ENCODE assay signal across 24 cellular contexts in genomic region chr14:94439453-94440057, GRCh38. TPM values are rescaled to one million over a fixed set of nuclear protein-coding genes. Genes with fewer than 3 reads are reported as not detected.
"Had no signal": no experiment of that assay in that cellular context is flagged by ENCODE, and none has a peak within 500 bp of the region (broad histone marks: within the 10 kb centered on the region; RNA-seq: fewer than 3 reads in every experiment).

No MANE protein-coding gene starts in this region.

- FAIRE-seq: endometrium, small intestine had no signal

- H3K4me1 Mint-ChIP-seq: activated naive CD4-positive, alpha-beta T cell treated with anti-CD3 and anti-CD28 coated beads, Interleukin-2, amount 50 U/mL, for 24 hours; memory B cell; natural killer cell had no signal

- H3K4me3 ChIP-seq: adrenal gland, cardiac muscle cell, transverse colon had no signal

- H3K36me3 Mint-ChIP-seq: memory B cell, natural killer cell had no signal

- H3K4me1 ChIP-seq: adrenal gland, transverse colon had no signal

- DNase-seq: activated CD4-positive, alpha-beta T cell treated with anti-CD3 and anti-CD28 coated beads, Interleukin-2, amount 50 U/mL, for 48 hours; activated CD4-positive, CD25-positive, alpha-beta regulatory T cell treated with anti-CD3 and anti-CD28 coated beads, Interleukin-2, amount 50 U/mL, for 72 hours; activated T-cell treated with anti-CD3 and anti-CD28 coated beads, Interleukin-2, amount 50 U/mL, for 1 hour; adrenal gland; hippocampal formation; left ventricle myocardium superior; natural killer cell; nucleus accumbens; right cardiac atrium; small intestine; stimulated activated CD4-positive, alpha-beta T cell treated with anti-CD3 and anti-CD28 coated beads, Interleukin-4, amount 100 ng/mL, for 4 hours; stimulated activated CD8-positive, alpha-beta memory T cell treated with anti-CD3 and anti-CD28 coated beads, Interleukin-4, amount 100 ng/mL, for 48 hours; stimulated activated naive CD8-positive, alpha-beta T cell treated with anti-CD3 and anti-CD28 coated beads, Interleukin-15, Interleukin-2, amounts not matched to agents 100 U/mL and 50 U/mL, for 24 hours; transverse colon had no signal

- H3K9me3 Mint-ChIP-seq: natural killer cell; T-helper 2 cell treated with Interferon-gamma antibody and Interleukin-4, amounts not matched to agents 5 μg/mL and 100 μg/mL, for 36 hours had no signal

- H3K27ac ChIP-seq: adrenal gland, cardiac muscle cell, transverse colon had no signal

- H3K4me3 Mint-ChIP-seq: activated naive CD4-positive, alpha-beta T cell treated with anti-CD3 and anti-CD28 coated beads, Interleukin-2, amount 50 U/mL, for 24 hours; memory B cell; natural killer cell; T-helper 2 cell treated with Interferon-gamma antibody and Interleukin-4, amounts not matched to agents 5 μg/mL and 100 μg/mL, for 36 hours had no signal

- ATAC-seq: left ventricle myocardium superior; natural killer cell; right cardiac atrium; stimulated activated naive CD8-positive, alpha-beta T cell treated with anti-CD3 and anti-CD28 coated beads, Interleukin-15, Interleukin-2, amounts not matched to agents 100 U/mL and 50 U/mL, for 24 hours had no signal

- H3K9me3 ChIP-seq: adrenal gland, transverse colon had no signal

- H3K27ac Mint-ChIP-seq: activated naive CD4-positive, alpha-beta T cell treated with anti-CD3 and anti-CD28 coated beads, Interleukin-2, amount 50 U/mL, for 24 hours; memory B cell; natural killer cell; progenitor cell of endocrine pancreas; T-helper 2 cell treated with Interferon-gamma antibody and Interleukin-4, amounts not matched to agents 5 μg/mL and 100 μg/mL, for 36 hours had no signal

- H3K27me3 Mint-ChIP-seq: progenitor cell of endocrine pancreas had no signal

- H3K36me3 ChIP-seq: adrenal gland, cardiac muscle cell, transverse colon had no signal

- H3K27me3 ChIP-seq: adrenal gland, cardiac muscle cell had no signal

RNA-seq across cellular contexts. Expression of gene SERPINA11, which starts 13.0 kb away (rescaled TPM):
- total RNA-seq: adrenal gland, cardiac muscle cell, dermis microvascular lymphatic vessel endothelial cell, fibroblast of villous mesenchyme, kidney epithelial cell, left ventricle myocardium superior, natural killer cell, right cardiac atrium had no signal
- polyA plus RNA-seq: adrenal gland, cardiac muscle cell, right cardiac atrium had no signal

RNA-seq across cellular contexts. Expression of gene SERPINA9, which starts 36.4 kb away (rescaled TPM):
- total RNA-seq: adrenal gland, cardiac muscle cell, dermis microvascular lymphatic vessel endothelial cell, fibroblast of villous mesenchyme, kidney epithelial cell, left ventricle myocardium superior, natural killer cell, progenitor cell of endocrine pancreas, right cardiac atrium, transverse colon had no signal
- polyA plus RNA-seq: adrenal gland, cardiac muscle cell, esophagus, right cardiac atrium had no signal

RNA-seq across cellular contexts. Expression of gene SERPINA1, which starts 51.2 kb away (rescaled TPM):
- total RNA-seq: dermis microvascular lymphatic vessel endothelial cell, fibroblast of villous mesenchyme had no signal
